In genomic region chr1:65067491-65068201, GRCh38 we compare ENCODE assay signal across 8 cellular contexts.
DNase-seq lines count a peak whose midpoint lies in the region; ATAC-seq and TF ChIP-seq lines count a peak whose summit lies in the region.

No MANE protein-coding gene starts in this region.

- peak overlapping the region; percentile 100 for H2BK12ac ChIP-seq in neuronal stem cell (ENCODE audit: low read length)

- CTCF ChIA-PET in Caco-2 (lab: Charles Lee) = no interaction called here

- H3K4me1 ChIP-seq in Caco-2 (no peaks in the 10 kb centered on the region), neuronal stem cell (ENCODE audit: control insufficient read depth in 2 of 2, insufficient read depth in 1 of 2, low read depth in 1 of 2, low read length in 2 of 2) (peaks cover 9% of the 10 kb centered on the region in 2 donors), thymus (ENCODE audit: control insufficient read depth, insufficient read depth, low read length) (peaks cover 8% of the 10 kb centered on the region)

- POLR2A ChIA-PET in Caco-2 (lab: Charles Lee) = no interaction called here

- H3K27me3 ChIP-seq in Caco-2 (replicated peaks; ENCODE audit: control insufficient read depth, insufficient read depth, low read length) (no peaks in the 10 kb centered on the region), MG63 (no peaks in the 10 kb centered on the region), neuronal stem cell (ENCODE audit: control insufficient read depth in 3 of 3, insufficient read depth in 3 of 3, low read depth in 1 of 3, low read length in 3 of 3) (peaks cover 0 to 3% (median under 1%) of the 10 kb centered on the region in 3 experiments), thymus (ENCODE audit: control insufficient read depth, insufficient read depth) (no peaks in the 10 kb centered on the region)

- peak overlapping the region; percentile 82 for H3K14ac ChIP-seq in neuronal stem cell (ENCODE audit: low read length)

- TF ChIP-seq CTCF in Caco-2 (IDR thresholded peaks at IDR 0.05; ENCODE audit: insufficient read depth in 1 of 2, low read depth in 1 of 2, low read length in 1 of 2, severe bottlenecking in 1 of 2, unreplicated experiment in 1 of 2) (no peak), glutamatergic neuron (IDR thresholded peaks at IDR 0.05; ENCODE audit: partially characterized antibody, unreplicated experiment) (no peak)

- H3K27ac Mint-ChIP-seq in Caco-2 (ENCODE audit: unreplicated experiment) (peak overlapping the region; percentile 91), glutamatergic neuron (ENCODE audit: unreplicated experiment) (peak overlapping the region; percentile 99)

- H3K23ac ChIP-seq in neuronal stem cell (ENCODE audit: low read depth, low read length, poor library complexity) = peak overlapping the region; percentile 89

- peak overlapping the region; percentile 97 for H2BK5ac ChIP-seq in neuronal stem cell (ENCODE audit: low read length)

- H4K91ac ChIP-seq in neuronal stem cell (ENCODE audit: low read depth, low read length, poor library complexity) = peak overlapping the region; percentile 94

- H3K9ac ChIP-seq in SK-N-MC (ENCODE audit: insufficient read length) = peak overlapping the region; percentile 94
- H3K9ac ChIP-seq in neuronal stem cell (ENCODE audit: low read depth, low read length, poor library complexity) = peak overlapping the region; percentile 94

- H4K8ac ChIP-seq in neuronal stem cell (ENCODE audit: low read depth, low read length) = peak overlapping the region; percentile 96

- H3K36me3 Mint-ChIP-seq in Caco-2 (ENCODE audit: insufficient read depth, unreplicated experiment) = peaks cover 12% of the 10 kb centered on the region
- H3K36me3 Mint-ChIP-seq in glutamatergic neuron (ENCODE audit: unreplicated experiment) = peaks cover 5% of the 10 kb centered on the region

- H3K4me2 ChIP-seq in neuronal stem cell (ENCODE audit: insufficient read depth, low read length, poor library complexity, severe bottlenecking) = peak overlapping the region; percentile 78

- H3K27ac ChIP-seq in SK-N-MC = peak overlapping the region; percentile 83
- H3K27ac ChIP-seq in neuronal stem cell (replicated peaks; ENCODE audit: low read length) = peak overlapping the region; percentile 76
- H3K27ac ChIP-seq in thymus (ENCODE audit: low read depth) = peak overlapping the region; percentile 99

- H3K36me3 ChIP-seq in Caco-2 (ENCODE audit: control insufficient read depth, insufficient read depth, low read length) (no peaks in the 10 kb centered on the region), MG63 (no peaks in the 10 kb centered on the region), SK-N-MC (ENCODE audit: insufficient read depth, low read length) (no peaks in the 10 kb centered on the region; the same call in 1 of the 2 replicates), neuronal stem cell (replicated peaks in 1 of 2; ENCODE audit: control insufficient read depth in 2 of 2, insufficient read depth in 2 of 2, low read length in 2 of 2) (no peaks in the 10 kb centered on the region), thymus (ENCODE audit: control insufficient read depth, insufficient read depth) (no peaks in the 10 kb centered on the region)

- H2BK120ac ChIP-seq in neuronal stem cell (ENCODE audit: low read depth, low read length) = peak overlapping the region; percentile 61

- intact Hi-C loops in Caco-2 (cut with micrococcal nuclease; ENCODE audit: unreplicated experiment) = loop anchor here (5.0 kb wide), 1 partner anchor 80 kb away; the partner anchor contains the start of gene AK4

- peaks cover 5% of the 10 kb centered on the region for H3K79me1 ChIP-seq in neuronal stem cell (ENCODE audit: low read depth, low read length)

- H3K4me1 Mint-ChIP-seq in Caco-2 (ENCODE audit: low read depth, unreplicated experiment) = peaks cover 13% of the 10 kb centered on the region
- peaks cover 11% of the 10 kb centered on the region for H3K4me1 Mint-ChIP-seq in glutamatergic neuron (ENCODE audit: low read depth, unreplicated experiment)

- H3K27me3 Mint-ChIP-seq in Caco-2 (ENCODE audit: insufficient read depth, unreplicated experiment) = no peaks in the 10 kb centered on the region
- H3K27me3 Mint-ChIP-seq in glutamatergic neuron (ENCODE audit: unreplicated experiment) = peaks cover 5% of the 10 kb centered on the region

- H3K4me3 ChIP-seq in Caco-2 (ENCODE audit: low read depth, low read length) (peak overlapping the region; percentile 56), MG63 (peak overlapping the region; percentile 58), SK-N-MC (peak overlapping the region; percentile 89), neuronal stem cell (ENCODE audit: low read length in 2 of 2) (peak overlapping the region; percentile 73 to 100), thymus (ENCODE audit: low read length) (peak overlapping the region; percentile 90)

- H2AFZ ChIP-seq in neuronal stem cell (ENCODE audit: low read length) = peak overlapping the region; percentile 95

- peak overlapping the region; percentile 37 for H3K4ac ChIP-seq in neuronal stem cell (ENCODE audit: low read length)

- ATAC-seq in GM21723 (IDR thresholded peaks at IDR 0.05; ENCODE audit: unreplicated experiment) = peak; percentile 39

- DNase-seq in Caco-2 (peak; percentile 53 to 54), MG63 (peak; percentile 46), SK-N-MC (ENCODE audit: low read depth, low spot score) (peak; percentile 44), glutamatergic neuron (peak; percentile 58), neuronal stem cell (ENCODE audit: low spot score) (peak; percentile 74)
- peak; percentile 25 for DNase-seq in activated naive CD8-positive, alpha-beta T cell treated with anti-CD3 and anti-CD28 coated beads, Interleukin-2, amount 50 U/mL, for 16 hours (ENCODE audit: low read depth, low spot score)

- H3K18ac ChIP-seq in neuronal stem cell (ENCODE audit: low read length) = peak overlapping the region; percentile 99

- H3K9me3 Mint-ChIP-seq in Caco-2 (ENCODE audit: unreplicated experiment) (no peaks in the 10 kb centered on the region), glutamatergic neuron (ENCODE audit: unreplicated experiment) (peaks cover 5% of the 10 kb centered on the region)

- H2AK5ac ChIP-seq in neuronal stem cell (ENCODE audit: low read depth, low read length) = peak overlapping the region; percentile 52

- H2BK15ac ChIP-seq in neuronal stem cell (ENCODE audit: low read length) = peak overlapping the region; percentile 99

- WGBS in neuronal stem cell (ENCODE audit: extremely low coverage in 2 of 2, insufficient read length in 2 of 2, insufficient replicate concordance in 1 of 2), 2 donors = no CpG with 5 or more reads among the region's 61 CpGs
- WGBS in thymus = under 1% methylated on average over 61 of the region's 61 CpGs

- H3K4me3 Mint-ChIP-seq in Caco-2 (ENCODE audit: unreplicated experiment) (peak overlapping the region; percentile 80), glutamatergic neuron (ENCODE audit: unreplicated experiment) (peak overlapping the region; percentile 99)

- BruUV-seq in Caco-2 (replicated peaks; lab: Mats Ljungman, UMichigan) = TSS peak; percentile 89

- no peaks in the 10 kb centered on the region for H3K9me3 ChIP-seq in Caco-2
- no peaks in the 10 kb centered on the region for H3K9me3 ChIP-seq in MG63
- no peaks in the 10 kb centered on the region for H3K9me3 ChIP-seq in SK-N-MC (ENCODE audit: low read depth, low read length)
- no peaks in the 10 kb centered on the region for H3K9me3 ChIP-seq in neuronal stem cell (replicated peaks in 1 of 2; ENCODE audit: control insufficient read depth in 2 of 2, insufficient read depth in 1 of 2, low read depth in 1 of 2, low read length in 2 of 2)
- H3K9me3 ChIP-seq in thymus (ENCODE audit: control insufficient read depth) = no peaks in the 10 kb centered on the region

Comparison
In these comparisons a context has a peak if more than half of its experiments do, and no peak if none do; other contexts are left out.
1. Peak in every context shown above with its lines: DNase-seq, ATAC-seq, H3K4me3 ChIP-seq and H3K27ac ChIP-seq.